7 cellular contexts compared by ENCODE assay signal in the genomic region with DNA sequence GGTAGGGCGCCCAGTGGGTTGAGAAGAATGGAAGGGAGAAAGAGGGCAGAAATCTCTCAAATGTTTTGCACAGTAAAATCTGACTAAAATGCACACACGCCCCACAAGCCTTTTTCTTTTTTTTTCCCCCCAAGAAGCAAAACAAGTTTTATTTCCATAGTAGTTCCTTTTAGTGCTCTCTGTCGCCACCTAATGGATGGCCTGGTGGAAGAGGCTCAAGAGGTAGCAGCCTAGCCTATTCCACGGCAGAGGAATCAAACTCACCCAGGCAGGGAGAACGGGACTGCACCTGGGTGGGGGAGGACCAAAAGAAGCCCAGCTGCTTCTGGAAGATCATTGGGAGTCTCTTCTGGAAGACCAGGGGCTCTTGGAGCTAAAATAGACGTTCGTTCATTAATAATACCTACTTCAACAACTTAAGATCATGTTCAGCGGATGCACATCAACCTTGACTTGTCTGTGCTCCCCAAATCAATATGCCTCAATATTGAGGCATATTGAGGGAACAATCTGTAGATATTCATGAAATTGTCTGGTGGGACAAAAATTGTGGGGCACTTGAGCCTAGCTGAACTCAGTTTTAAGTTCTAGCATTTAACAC. TPM values are rescaled to one million over a fixed set of nuclear protein-coding genes. Genes with fewer than 3 reads are reported as not detected.
A peak's percentile ranks its signal among the peaks of the same experiment; 100 is the strongest.
DNase-seq lines count a peak whose midpoint lies in the region; ATAC-seq and TF ChIP-seq lines count a peak whose summit lies in the region.

No MANE protein-coding gene starts in this region.

- peaks cover 28% of the 10 kb centered on the region for H3K36me3 ChIP-seq in WERI-Rb-1

- intact Hi-C loops in MCF 10A (cut with micrococcal nuclease) = loop anchor here (2.0 kb wide), 2 partner anchors 39 to 79 kb away; a partner anchor contains a TSS

- H3K27me3 Mint-ChIP-seq in MCF 10A (ENCODE audit: insufficient read depth, unreplicated experiment) = peaks cover 57% of the 10 kb centered on the region

- ATAC-seq in left lobe of liver (peak; percentile 76), GM19467 (IDR thresholded peaks at IDR 0.05; ENCODE audit: unreplicated experiment) (no peak)

- POLR2A ChIA-PET in MCF 10A (lab: Yijun Ruan, JAX) = interaction anchor here (1.7 kb wide), 1 partner anchor 41 kb away, joined by 4 read pairs; no protein-coding TSS in a partner anchor

- peaks cover 6% of the 10 kb centered on the region for H3K4me1 Mint-ChIP-seq in MCF 10A (ENCODE audit: insufficient read depth, unreplicated experiment)

- TF ChIP-seq CTCF in GM10266 (IDR thresholded peaks at IDR 0.05; ENCODE audit: control insufficient read depth, insufficient read depth, low read depth, missing control alignments) = peak; percentile 68
- peak; percentile 78 for TF ChIP-seq CTCF in WERI-Rb-1 (IDR thresholded peaks at IDR 0.05; ENCODE audit: low read depth, low read length)
- TF ChIP-seq CTCF in MCF 10A (IDR thresholded peaks at IDR 0.05; ENCODE audit: unreplicated experiment) = peak; percentile 49

- BruUV-seq in MCF 10A (replicated peaks; lab: Mats Ljungman, UMichigan) = no TSS peak

- no peak overlapping the region for H3K4me3 Mint-ChIP-seq in MCF 10A (ENCODE audit: unreplicated experiment)

- H3K27me3 ChIP-seq in WERI-Rb-1 (ENCODE audit: insufficient read depth, low read depth, severe bottlenecking) = no peaks in the 10 kb centered on the region

- no peaks in the 10 kb centered on the region for H3K9me3 ChIP-seq in WERI-Rb-1 (ENCODE audit: severe bottlenecking)

- no peak overlapping the region for H3K4me3 ChIP-seq in WERI-Rb-1 (ENCODE audit: low read depth, low read length)

- no peak overlapping the region for H3K27ac ChIP-seq in WERI-Rb-1

- no peak overlapping the region for H3K27ac Mint-ChIP-seq in MCF 10A (ENCODE audit: low read depth, unreplicated experiment)

- CTCF ChIA-PET in MCF 10A (lab: Yijun Ruan, JAX) = interaction anchor here (0.6 to 5.1 kb wide), 17 partner anchors 8 to 1057 kb away, joined by 3 to 35 read pairs (median 5); no protein-coding TSS in a partner anchor

- no peaks in the 10 kb centered on the region for H3K9me3 Mint-ChIP-seq in MCF 10A (ENCODE audit: unreplicated experiment)

- H3K36me3 Mint-ChIP-seq in MCF 10A (ENCODE audit: insufficient read depth, unreplicated experiment) = peaks cover 47% of the 10 kb centered on the region

- DNase-seq in GM10266 (ENCODE audit: extremely low spot score) (peak; percentile 44), NAMALWA (ENCODE audit: low spot score) (peak; percentile 70), WERI-Rb-1 (peak; percentile 77), MCF 10A (ENCODE audit: unreplicated experiment) (peak; percentile 72), left lobe of liver (ENCODE audit: low spot score) (peak; percentile 60)
- peak; percentile 54 to 64 for DNase-seq in stimulated activated CD4-positive, alpha-beta T cell treated with anti-CD3 and anti-CD28 coated beads, Interleukin-4, amount 100 ng/mL, for 4 hours

RNA-seq across cellular contexts. Expression of a gene that starts 31.6 kb away (rescaled TPM):
- total RNA-seq in MCF 10A (2022) (201 and 237 TPM in 2 replicates), left lobe of liver (58.4 TPM)

RNA-seq across cellular contexts. Expression of a gene that starts 46.2 kb away (rescaled TPM):
- 46.9 and 47.2 TPM in 2 replicates for total RNA-seq in MCF 10A (2022)
- 13.9 TPM for total RNA-seq in left lobe of liver
